Comparison of ENCODE assay signal across 1 cellular context in the genomic region with DNA sequence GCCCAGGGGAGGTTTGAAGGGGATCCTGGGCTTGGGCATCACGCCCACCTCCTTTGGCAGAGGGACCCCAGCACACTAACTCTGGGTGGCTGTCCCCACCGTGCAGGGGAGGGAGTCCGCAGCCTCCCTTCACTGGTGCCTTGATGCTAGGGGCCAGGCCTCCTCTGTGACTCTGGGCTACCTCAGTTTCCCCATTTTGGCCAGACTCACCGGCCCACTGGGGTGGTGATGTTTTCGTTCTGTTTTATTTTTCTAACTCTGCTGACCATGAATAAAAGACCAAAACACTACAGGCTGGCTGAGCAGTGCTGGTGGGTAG.
TF ChIP-seq lines count a peak whose summit lies in the region.

No MANE protein-coding gene starts in this region.

TF ChIP-seq in GM12878, 131 proteins besides CTCF, POLR2A, EP300 and RAD21:
- TF ChIP-seq TARDBP (IDR thresholded peaks at IDR 0.05; ENCODE audit: borderline replicate concordance) (no peak), IKZF2 (IDR thresholded peaks at IDR 0.05) (no peak), RAD51 (IDR thresholded peaks at IDR 0.05) (no peak), TCF7 (IDR thresholded peaks at IDR 0.05; ENCODE audit: borderline replicate concordance) (no peak), CEBPB (IDR thresholded peaks at IDR 0.05; ENCODE audit: borderline replicate concordance in 1 of 2, low read depth in 2 of 2, low read length in 2 of 2) (no peak), STAT1 (conservative IDR thresholded peaks at IDR 0.05) (no peak), MTA2 (IDR thresholded peaks at IDR 0.05; ENCODE audit: low read depth) (no peak), SPI1 (IDR thresholded peaks at IDR 0.05; ENCODE audit: borderline replicate concordance, insufficient read depth, low read depth, low read length) (no peak), SP1 (IDR thresholded peaks at IDR 0.05; ENCODE audit: low read depth, low read length) (no peak), MYC (IDR thresholded peaks at IDR 0.05; ENCODE audit: insufficient read depth, insufficient read length, insufficient replicate concordance, low read length, severe bottlenecking) (no peak), SREBF2 (IDR thresholded peaks at IDR 0.05; ENCODE audit: low read length) (no peak)
- TF ChIP-seq, protein P1, sequence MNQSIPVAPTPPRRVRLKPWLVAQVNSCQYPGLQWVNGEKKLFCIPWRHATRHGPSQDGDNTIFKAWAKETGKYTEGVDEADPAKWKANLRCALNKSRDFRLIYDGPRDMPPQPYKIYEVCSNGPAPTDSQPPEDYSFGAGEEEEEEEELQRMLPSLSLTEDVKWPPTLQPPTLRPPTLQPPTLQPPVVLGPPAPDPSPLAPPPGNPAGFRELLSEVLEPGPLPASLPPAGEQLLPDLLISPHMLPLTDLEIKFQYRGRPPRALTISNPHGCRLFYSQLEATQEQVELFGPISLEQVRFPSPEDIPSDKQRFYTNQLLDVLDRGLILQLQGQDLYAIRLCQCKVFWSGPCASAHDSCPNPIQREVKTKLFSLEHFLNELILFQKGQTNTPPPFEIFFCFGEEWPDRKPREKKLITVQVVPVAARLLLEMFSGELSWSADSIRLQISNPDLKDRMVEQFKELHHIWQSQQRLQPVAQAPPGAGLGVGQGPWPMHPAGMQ (IDR thresholded peaks at IDR 0.05; ENCODE audit: borderline replicate concordance) = no peak
